ENCODE assay signal across 8 cellular contexts in the genomic region with DNA sequence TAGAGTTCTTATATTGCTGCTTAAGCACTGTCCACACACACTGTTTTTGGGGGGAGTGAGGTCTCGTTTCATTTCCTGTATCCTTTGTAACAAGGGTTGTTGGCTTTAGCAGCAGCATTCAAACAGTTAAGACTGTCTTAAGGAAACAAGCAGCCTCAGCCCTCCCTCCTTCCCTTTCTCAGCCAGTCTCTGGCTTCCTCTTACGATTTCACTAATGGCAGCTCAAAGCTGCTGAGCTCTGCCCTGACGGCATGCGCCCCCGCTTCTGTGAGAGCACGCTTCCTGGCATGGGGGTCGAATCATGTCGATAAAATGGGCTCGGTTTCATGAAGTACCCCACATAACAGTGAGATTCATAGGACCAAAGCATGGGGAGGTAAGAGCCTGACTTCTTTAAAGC.
DNase-seq lines count a peak whose midpoint lies in the region; ATAC-seq and TF ChIP-seq lines count a peak whose summit lies in the region.

No MANE protein-coding gene starts in this region.

- H3K27me3 ChIP-seq in Karpas-422 (ENCODE audit: low read length) (no peaks in the 10 kb centered on the region), neutrophil (no peaks in the 10 kb centered on the region), aorta (ENCODE audit: control insufficient read depth in 1 of 2, insufficient read depth in 2 of 2, low read length in 1 of 2) (no peaks in the 10 kb centered on the region)

- H3K27ac ChIP-seq in Karpas-422 (ENCODE audit: low read length): peak overlapping the region; percentile 94
- peak overlapping the region; percentile 71 for H3K27ac ChIP-seq in neutrophil
- peak overlapping the region; percentile 37 to 38 for H3K27ac ChIP-seq in aorta (ENCODE audit: low read depth in 1 of 2, low read length in 2 of 2)

- WGBS in aorta, 2 donors: 0 to 1% methylated on average over 9 of the region's 9 CpGs

- intact Hi-C loops in aorta (cut with DNase I): no loop called here

- peaks cover 97% of the 10 kb centered on the region for H3K4me1 ChIP-seq in Karpas-422 (ENCODE audit: low read length)
- peaks cover 41 to 57% of the 10 kb centered on the region in 2 experiments for H3K4me1 ChIP-seq in neutrophil (ENCODE audit: control insufficient read depth in 1 of 2, insufficient read depth in 1 of 2, low read depth in 1 of 2, low read length in 1 of 2)
- peaks cover 3 to 8% of the 10 kb centered on the region in 2 donors for H3K4me1 ChIP-seq in aorta (ENCODE audit: control insufficient read depth in 1 of 2, insufficient read depth in 2 of 2, low read length in 2 of 2)

- peaks cover 24% of the 10 kb centered on the region; the same call in 1 of the 2 replicates for H3K36me3 ChIP-seq in Karpas-422 (ENCODE audit: insufficient read depth, low read length)
- H3K36me3 ChIP-seq in neutrophil: peaks cover 76% of the 10 kb centered on the region
- H3K36me3 ChIP-seq in aorta (ENCODE audit: control insufficient read depth in 1 of 2, insufficient read depth in 2 of 2, low read length in 1 of 2): no peaks in the 10 kb centered on the region

- H3K4me3 ChIP-seq in Karpas-422 (ENCODE audit: low read length) (peak overlapping the region; percentile 72), neutrophil (ENCODE audit: low read depth in 1 of 2, low read length in 1 of 2) (peak overlapping the region in 1 of 2 experiments; percentile 19), aorta (ENCODE audit: low read length in 2 of 2) (peak overlapping the region; percentile 26 to 47)

- DNase-seq in AG08395 (ENCODE audit: low spot score) (peak; percentile 50), Karpas-422 (peak; percentile 95), fibroblast of peridontal ligament (ENCODE audit: extremely low read depth) (peak; percentile 77), aorta (peak in 1 of 2 donors; percentile 66), middle frontal gyrus (ENCODE audit: extremely low spot score, low spot score) (no peak)
- peak; percentile 71 for DNase-seq in activated T-cell treated with anti-CD3 and anti-CD28 coated beads, Interleukin-2, amount 50 U/mL, for 24 hours

- no peaks in the 10 kb centered on the region for H3K9me3 Mint-ChIP-seq in activated T-cell treated with anti-CD3 and anti-CD28 coated beads, Interleukin-2, amount 50 U/mL, for 24 hours

- peak overlapping the region; percentile 82 for H3K4me3 Mint-ChIP-seq in activated T-cell treated with anti-CD3 and anti-CD28 coated beads, Interleukin-2, amount 50 U/mL, for 24 hours

- H3K4me1 Mint-ChIP-seq in activated T-cell treated with anti-CD3 and anti-CD28 coated beads, Interleukin-2, amount 50 U/mL, for 24 hours (ENCODE audit: low read depth): peaks cover 79% of the 10 kb centered on the region

- no peaks in the 10 kb centered on the region for H3K27me3 Mint-ChIP-seq in activated T-cell treated with anti-CD3 and anti-CD28 coated beads, Interleukin-2, amount 50 U/mL, for 24 hours

- ATAC-seq in GM19438 (IDR thresholded peaks at IDR 0.05; ENCODE audit: low read depth, unreplicated experiment): peak; percentile 38
- peak; percentile 74 for ATAC-seq in aorta (ENCODE audit: low FRiP score)

- peak overlapping the region; percentile 97 for H3K27ac Mint-ChIP-seq in activated T-cell treated with anti-CD3 and anti-CD28 coated beads, Interleukin-2, amount 50 U/mL, for 24 hours

- H3K9me3 ChIP-seq in Karpas-422 (ENCODE audit: low read length): no peaks in the 10 kb centered on the region
- H3K9me3 ChIP-seq in neutrophil: no peaks in the 10 kb centered on the region
- no peaks in the 10 kb centered on the region for H3K9me3 ChIP-seq in aorta (ENCODE audit: control insufficient read depth, low read length)

- H3K4me2 ChIP-seq in Karpas-422 (ENCODE audit: low read depth, low read length, poor library complexity, severe bottlenecking): peak overlapping the region; percentile 90

- no peaks in the 10 kb centered on the region for H4K20me1 ChIP-seq in Karpas-422 (ENCODE audit: insufficient read depth, low read depth, low read length)

- no peak overlapping the region; the same call in 1 of the 2 replicates for H2AFZ ChIP-seq in Karpas-422 (ENCODE audit: low read length)

- no peak for TF ChIP-seq CTCF in neutrophil (IDR thresholded peaks at IDR 0.05)

- H3K79me2 ChIP-seq in Karpas-422 (ENCODE audit: low read length): peaks cover 53% of the 10 kb centered on the region

- H3K9ac ChIP-seq in Karpas-422 (ENCODE audit: low read length): peak overlapping the region; percentile 83

- peaks cover 72% of the 10 kb centered on the region for H3K36me3 Mint-ChIP-seq in activated T-cell treated with anti-CD3 and anti-CD28 coated beads, Interleukin-2, amount 50 U/mL, for 24 hours (ENCODE audit: low read depth)

- H3K9me2 ChIP-seq in Karpas-422 (replicated peaks; ENCODE audit: insufficient read depth, low read length): no peaks in the 10 kb centered on the region

Comparison
In these comparisons a context has a peak if more than half of its experiments do, and no peak if none do; other contexts are left out.
1. H3K27ac ChIP-seq: peak in every context shown above with its lines; median percentile 94 in Karpas-422; 71 in neutrophil; 38 in aorta.